In genomic region chr12:108730337-108731104, GRCh38 we compare ENCODE assay signal across 8 cellular contexts. TPM values are rescaled to one million over a fixed set of nuclear protein-coding genes. Genes with fewer than 3 reads are reported as not detected.
DNase-seq lines count a peak whose midpoint lies in the region; ATAC-seq and TF ChIP-seq lines count a peak whose summit lies in the region.

No MANE protein-coding gene starts in this region.

- H3K27ac ChIP-seq in MM.1S (ENCODE audit: low read length) (peak overlapping the region; percentile 67), SJSA1 (peak overlapping the region; percentile 88), right cardiac atrium (ENCODE audit: low read length) (peak overlapping the region; percentile 83), prostate gland (peak overlapping the region; percentile 90 to 95)

- POLR2A ChIA-PET in AG04449 (lab: Yijun Ruan, JAX) = interaction anchor here (0.5 to 1.5 kb wide), 14 partner anchors 9 to 733 kb away, joined by 3 to 10 read pairs (median 4); no protein-coding TSS in a partner anchor

- CTCF ChIA-PET in AG04449 (lab: Yijun Ruan, JAX) = interaction anchor here (0.9 to 1.1 kb wide), 3 partner anchors 62 to 74 kb away, joined by 3 to 5 read pairs (median 3); no protein-coding TSS in a partner anchor

- H3K9me2 ChIP-seq in MM.1S (replicated peaks; ENCODE audit: insufficient read depth, low read length) = no peaks in the 10 kb centered on the region

- H3K4me3 ChIP-seq in AG04449 (ENCODE audit: low read depth, low read length) (peak overlapping the region; percentile 99), MM.1S (ENCODE audit: low read length) (peak overlapping the region; percentile 87), SJSA1 (peak overlapping the region; percentile 96), right cardiac atrium (ENCODE audit: low read length) (peak overlapping the region; percentile 80), prostate gland (peak overlapping the region; percentile 94)

- intact Hi-C loops in right cardiac atrium (cut with DNase I) = loop anchor here in 2 of 4 donors (5.0 to 10.0 kb wide), 2 partner anchors 56 to 57 kb away; no protein-coding TSS in a partner anchor
- intact Hi-C loops in prostate gland (cut with DNase I) = loop anchor here (1.0 to 5.0 kb wide), 6 partner anchors 39 to 163 kb away; partner anchors contain the start of gene SSH1

- H2AFZ ChIP-seq in MM.1S (ENCODE audit: low read length) = no peak overlapping the region

- peak overlapping the region; percentile 94 for H3K9ac ChIP-seq in MM.1S (ENCODE audit: low read length)

- H3F3A ChIP-seq in MM.1S (ENCODE audit: insufficient read depth, low read length) = peaks cover 21% of the 10 kb centered on the region

- H3K79me2 ChIP-seq in MM.1S (ENCODE audit: low read length) = peaks cover 57% of the 10 kb centered on the region

- no peaks in the 10 kb centered on the region for H3K27me3 ChIP-seq in MM.1S (replicated peaks; ENCODE audit: insufficient read depth, low read length)
- no peaks in the 10 kb centered on the region for H3K27me3 ChIP-seq in SJSA1 (replicated peaks)
- no peaks in the 10 kb centered on the region for H3K27me3 ChIP-seq in right cardiac atrium (ENCODE audit: control insufficient read depth, insufficient read depth)
- H3K27me3 ChIP-seq in prostate gland (replicated peaks; ENCODE audit: insufficient read depth) = no peaks in the 10 kb centered on the region

- H3K9me3 ChIP-seq in MM.1S (replicated peaks; ENCODE audit: insufficient read depth, low read length) (no peaks in the 10 kb centered on the region), SJSA1 (replicated peaks) (peaks cover 2% of the 10 kb centered on the region; the same call in 1 of the 2 replicates), right cardiac atrium (ENCODE audit: control insufficient read depth, low read length) (no peaks in the 10 kb centered on the region), prostate gland (no peaks in the 10 kb centered on the region)

- H3K4me1 ChIP-seq in MM.1S (ENCODE audit: low read length) = peaks cover 32% of the 10 kb centered on the region
- H3K4me1 ChIP-seq in SJSA1 (replicated peaks) = peaks cover 49% of the 10 kb centered on the region
- H3K4me1 ChIP-seq in right cardiac atrium (ENCODE audit: control insufficient read depth, insufficient read depth, low read length) = peaks cover 3% of the 10 kb centered on the region
- H3K4me1 ChIP-seq in prostate gland (replicated peaks) = no peaks in the 10 kb centered on the region

- 0 out of 2 replicates have a peak, but pooled peaks cover 7% of the 10 kb centered on the region for H4K20me1 ChIP-seq in MM.1S (ENCODE audit: insufficient read depth, low read length)

- TF ChIP-seq POLR2A in prostate gland (IDR thresholded peaks at IDR 0.05) = no peak

- peak overlapping the region; percentile 88 for H3K4me2 ChIP-seq in MM.1S (ENCODE audit: low read depth, low read length)

- ATAC-seq in GM19035 (IDR thresholded peaks at IDR 0.05; ENCODE audit: unreplicated experiment) = peak; percentile 3
- ATAC-seq in right cardiac atrium = peak; percentile 11 to 30
- no peak for ATAC-seq in GM18868 (IDR thresholded peaks at IDR 0.05; ENCODE audit: unreplicated experiment)

- under 1% methylated on average over 46 of the region's 46 CpGs for WGBS in right cardiac atrium
- under 1% methylated on average over 44 of the region's 46 CpGs for WGBS in prostate gland

- no peak for TF ChIP-seq CTCF in AG04449 (IDR thresholded peaks at IDR 0.05; ENCODE audit: insufficient read depth, low read length, missing control alignments)
- no peak for TF ChIP-seq CTCF in MM.1S (IDR thresholded peaks at IDR 0.05; ENCODE audit: low read length)
- no peak for TF ChIP-seq CTCF in prostate gland (IDR thresholded peaks at IDR 0.05)

- no peaks in the 10 kb centered on the region; the same call in 1 of the 2 replicates for H3K36me3 ChIP-seq in MM.1S (replicated peaks; ENCODE audit: insufficient read depth, low read length)
- peaks cover 37% of the 10 kb centered on the region for H3K36me3 ChIP-seq in SJSA1
- no peaks in the 10 kb centered on the region for H3K36me3 ChIP-seq in prostate gland

- no peak for DNase-seq in AG04449 (ENCODE audit: low read depth, low spot score)
- peak; percentile 66 for DNase-seq in MM.1S
- DNase-seq in SJSA1 (ENCODE audit: low read depth in 1 of 2, low spot score in 2 of 2) = peak; percentile 71 to 75
- peak; percentile 35 for DNase-seq in amniotic stem cell (lab: John Stamatoyannopoulos, UW)
- DNase-seq in right cardiac atrium = peak; percentile 77 to 86 (median 86)
- DNase-seq in prostate gland (ENCODE audit: low spot score) = peak; percentile 31

RNA-seq across cellular contexts. Expression of gene CORO1C, which starts 0.8 kb away (rescaled TPM):
- 82.1 and 136 TPM in 2 replicates for total RNA-seq in SJSA1 (2014; rRNA removed; shearing (Covaris generic))
- 100 to 1,000 TPM in 2 of 4 donors, 10 to 100 TPM in 2; 85.1 to 122 (median 93.6) TPM for total RNA-seq in right cardiac atrium
- 24.8 TPM for polyA plus RNA-seq in right cardiac atrium
- 100 to 1,000 TPM in 1 of 2 donors, 10 to 100 TPM in 1; 34.9 to 105 TPM for total RNA-seq in prostate gland
